In genomic region chr10:59907918-59908807, GRCh38 we compare ENCODE assay signal across 8 cellular contexts. TPM values are rescaled to one million over a fixed set of nuclear protein-coding genes. Genes with fewer than 3 reads are reported as not detected.
DNase-seq lines count a peak whose midpoint lies in the region; ATAC-seq lines count a peak whose summit lies in the region.

No MANE protein-coding gene starts in this region.

- peaks cover 5% of the 10 kb centered on the region for H3K36me3 Mint-ChIP-seq in activated CD4-positive, alpha-beta memory T cell treated with anti-CD3 and anti-CD28 coated beads, Interleukin-2, amount 10 ng/mL, durations not matched to agents 7 days and 5 days (ENCODE audit: low read depth)

- no peaks in the 10 kb centered on the region; the same call in 1 of the 2 replicates for H3K36me3 ChIP-seq in MG63

- H3K27ac Mint-ChIP-seq in activated CD4-positive, alpha-beta memory T cell treated with anti-CD3 and anti-CD28 coated beads, Interleukin-2, amount 10 ng/mL, durations not matched to agents 7 days and 5 days = peak overlapping the region; percentile 97
- peak overlapping the region; percentile 93 to 98 for H3K27ac Mint-ChIP-seq in stimulated activated naive CD8-positive, alpha-beta T cell treated with anti-CD3 and anti-CD28 coated beads, Interleukin-15, amount 100 ng/mL, for 72 hours

- H3K4me1 Mint-ChIP-seq in activated CD4-positive, alpha-beta memory T cell treated with anti-CD3 and anti-CD28 coated beads, Interleukin-2, amount 10 ng/mL, durations not matched to agents 7 days and 5 days = peaks cover 43% of the 10 kb centered on the region
- peaks cover 55% of the 10 kb centered on the region for H3K4me1 Mint-ChIP-seq in stimulated activated naive CD8-positive, alpha-beta T cell treated with anti-CD3 and anti-CD28 coated beads, Interleukin-15, amount 100 ng/mL, for 72 hours

- no peaks in the 10 kb centered on the region for H3K27me3 Mint-ChIP-seq in activated CD4-positive, alpha-beta memory T cell treated with anti-CD3 and anti-CD28 coated beads, Interleukin-2, amount 10 ng/mL, durations not matched to agents 7 days and 5 days
- no peaks in the 10 kb centered on the region for H3K27me3 Mint-ChIP-seq in stimulated activated naive CD8-positive, alpha-beta T cell treated with anti-CD3 and anti-CD28 coated beads, Interleukin-15, amount 100 ng/mL, for 72 hours

- H3K9me3 ChIP-seq in MG63 (no peaks in the 10 kb centered on the region; the same call in 1 of the 2 replicates), mononuclear cell (ENCODE audit: low read depth, low read length) (no peaks in the 10 kb centered on the region)

- H3K9me3 Mint-ChIP-seq in activated CD4-positive, alpha-beta memory T cell treated with anti-CD3 and anti-CD28 coated beads, Interleukin-2, amount 10 ng/mL, durations not matched to agents 7 days and 5 days = peaks cover 6% of the 10 kb centered on the region
- H3K9me3 Mint-ChIP-seq in stimulated activated naive CD8-positive, alpha-beta T cell treated with anti-CD3 and anti-CD28 coated beads, Interleukin-15, amount 100 ng/mL, for 72 hours = peaks cover 5 to 7% of the 10 kb centered on the region in 2 donors

- POLR2A ChIA-PET in activated CD4-positive, alpha-beta memory T cell treated with anti-CD3 and anti-CD28 coated beads, Interleukin-2, amount 10 ng/mL, durations not matched to agents 7 days and 5 days (lab: Charles Lee) = interaction anchor here (0.7 to 3.9 kb wide), 10 partner anchors 12 to 870 kb away, joined by 3 to 39 read pairs (median 4); partner anchors contain the start of gene CDK1

- CTCF ChIA-PET in activated CD4-positive, alpha-beta memory T cell treated with anti-CD3 and anti-CD28 coated beads, Interleukin-2, amount 10 ng/mL, durations not matched to agents 7 days and 5 days (lab: Charles Lee) = interaction anchor here (0.9 to 2.9 kb wide), 9 partner anchors 14 to 302 kb away, joined by 3 to 15 read pairs (median 9); no protein-coding TSS in a partner anchor

- H3K4me3 Mint-ChIP-seq in activated CD4-positive, alpha-beta memory T cell treated with anti-CD3 and anti-CD28 coated beads, Interleukin-2, amount 10 ng/mL, durations not matched to agents 7 days and 5 days = peak overlapping the region; percentile 90
- H3K4me3 Mint-ChIP-seq in stimulated activated naive CD8-positive, alpha-beta T cell treated with anti-CD3 and anti-CD28 coated beads, Interleukin-15, amount 100 ng/mL, for 72 hours = peak overlapping the region; percentile 88 to 95

- H3K27me3 ChIP-seq in MG63 (no peaks in the 10 kb centered on the region), mononuclear cell (ENCODE audit: insufficient read depth, low read length) (no peaks in the 10 kb centered on the region)

- peak; percentile 56 for DNase-seq in DMS 273 (lab: John Stamatoyannopoulos, UW; ENCODE audit: unreplicated experiment)
- peak; percentile 68 for DNase-seq in MG63
- DNase-seq in activated CD4-positive, alpha-beta memory T cell treated with anti-CD3 and anti-CD28 coated beads, Interleukin-2, amount 10 ng/mL, durations not matched to agents 7 days and 5 days = peak; percentile 63
- DNase-seq in epidermal melanocyte (ENCODE audit: insufficient read length, low spot score) = peak; percentile 61
- DNase-seq in stimulated activated naive CD8-positive, alpha-beta T cell treated with anti-CD3 and anti-CD28 coated beads, Interleukin-15, amount 100 ng/mL, for 72 hours = peak; percentile 24 to 44
- no peak for DNase-seq in NCI-H128 (lab: John Stamatoyannopoulos, UW; ENCODE audit: unreplicated experiment)

- H3K4me3 ChIP-seq in MG63 (peak overlapping the region; percentile 70), mononuclear cell (ENCODE audit: low read length) (peak overlapping the region; percentile 35)

- peak; percentile 34 for ATAC-seq in GM21526 (IDR thresholded peaks at IDR 0.05; ENCODE audit: low FRiP score, unreplicated experiment)
- ATAC-seq in stimulated activated naive CD8-positive, alpha-beta T cell treated with anti-CD3 and anti-CD28 coated beads, Interleukin-15, amount 100 ng/mL, for 72 hours = no peak

- H3K4me1 ChIP-seq in mononuclear cell (ENCODE audit: insufficient read depth, low read length) = peaks cover 45% of the 10 kb centered on the region

RNA-seq across cellular contexts. Expression of gene CCDC6, which starts 1.8 kb away (rescaled TPM):
- 19.0 and 21.1 TPM in 2 replicates for total RNA-seq in MG63 (2014; rRNA removed; shearing (Covaris generic); ENCODE audit: low replicate concordance)
- 10 to 100 TPM; 22.4 to 22.6 TPM for total RNA-seq in activated CD4-positive, alpha-beta memory T cell treated with anti-CD3 and anti-CD28 coated beads, Interleukin-2, amount 10 ng/mL, durations not matched to agents 7 days and 5 days
- 32.0 TPM for total RNA-seq in mononuclear cell
